12 cellular contexts compared by ENCODE assay signal in the genomic region with DNA sequence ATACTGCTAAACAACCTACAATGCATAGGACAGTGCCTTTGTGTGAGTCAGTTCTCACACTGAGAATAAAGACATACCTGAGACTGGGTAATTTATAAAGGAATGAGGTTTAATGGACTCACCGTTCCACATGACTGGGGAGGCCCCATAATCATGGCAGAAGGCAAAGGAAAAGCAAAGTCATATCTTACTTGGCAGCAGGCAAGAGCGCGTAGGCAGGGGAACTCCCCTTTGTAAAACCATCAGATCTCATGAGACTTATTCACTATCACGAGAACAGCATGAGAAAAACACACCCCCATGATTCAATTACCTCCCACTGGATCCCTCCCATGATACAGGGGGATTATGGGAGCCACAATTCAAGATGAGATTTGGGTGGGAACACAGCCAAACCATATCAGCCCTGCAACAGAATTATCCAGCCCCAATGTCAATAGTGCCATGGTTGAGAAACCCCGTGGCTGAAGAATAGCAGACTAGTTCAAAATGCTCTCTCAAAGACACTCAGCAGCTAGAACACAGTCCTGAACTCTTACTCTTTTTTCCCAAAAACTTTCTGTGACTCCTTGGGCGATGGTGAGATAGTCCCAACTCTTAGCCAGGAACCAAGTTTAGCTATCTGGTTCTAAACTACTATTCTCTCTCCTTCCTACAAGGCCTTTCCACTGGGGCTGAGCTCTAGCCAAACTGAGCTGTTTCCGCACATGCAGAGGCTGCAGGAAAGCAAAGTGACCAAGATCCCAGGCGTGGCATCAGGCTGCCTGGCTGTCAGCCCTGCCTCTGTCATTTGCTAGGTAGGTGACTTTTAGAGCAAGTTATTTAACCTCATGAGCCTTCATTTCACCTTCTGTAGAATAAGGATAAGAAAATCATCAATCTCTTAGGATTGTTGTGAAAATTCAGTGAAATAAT. TPM values are rescaled to one million over a fixed set of nuclear protein-coding genes. Genes with fewer than 3 reads are reported as not detected.
DNase-seq lines count a peak whose midpoint lies in the region; ATAC-seq and TF ChIP-seq lines count a peak whose summit lies in the region.
"Had no signal": no experiment of that assay in that cellular context is flagged by ENCODE, and none has a peak within 500 bp of the region (broad histone marks: within the 10 kb centered on the region; RNA-seq: fewer than 3 reads in every experiment).

No MANE protein-coding gene starts in this region.

- H3K4me3 ChIP-seq in choroid plexus epithelial cell (ENCODE audit: low read depth, low read length) = no peak overlapping the region

- H3K4me1 Mint-ChIP-seq in activated CD4-positive, alpha-beta T cell treated with anti-CD3 and anti-CD28 coated beads for 36 hours = peaks cover 9% of the 10 kb centered on the region

- no peak overlapping the region for H3K4me3 Mint-ChIP-seq in activated CD4-positive, alpha-beta T cell treated with anti-CD3 and anti-CD28 coated beads for 36 hours
- H3K4me3 Mint-ChIP-seq: H9 had no signal

- intact Hi-C loops in activated CD4-positive, alpha-beta T cell treated with anti-CD3 and anti-CD28 coated beads for 36 hours (cut with DNase I, micrococcal nuclease) = loop anchor here (1.0 to 5.0 kb wide), 2 partner anchors 43 to 44 kb away; no protein-coding TSS in a partner anchor

- POLR2A ChIA-PET in activated CD4-positive, alpha-beta T cell treated with anti-CD3 and anti-CD28 coated beads for 36 hours (lab: Charles Lee) = interaction anchor here (0.6 kb wide), 1 partner anchor 79 kb away, joined by 3 read pairs; no protein-coding TSS in a partner anchor

- no peak overlapping the region for H3K27ac Mint-ChIP-seq in activated CD4-positive, alpha-beta T cell treated with anti-CD3 and anti-CD28 coated beads for 36 hours
- H3K27ac Mint-ChIP-seq: H9 had no signal

- ATAC-seq in activated CD4-positive, alpha-beta T cell treated with anti-CD3 and anti-CD28 coated beads for 36 hours = peak; percentile 96
- ATAC-seq in HG02884 (IDR thresholded peaks at IDR 0.05; ENCODE audit: unreplicated experiment) = peak; percentile 80

- CTCF ChIA-PET in activated CD4-positive, alpha-beta T cell treated with anti-CD3 and anti-CD28 coated beads for 36 hours (lab: Charles Lee) = interaction anchor here (0.8 to 1.4 kb wide), 2 partner anchors 10 to 83 kb away, joined by 3 to 4 read pairs; no protein-coding TSS in a partner anchor

- H3K27me3 Mint-ChIP-seq in activated CD4-positive, alpha-beta T cell treated with anti-CD3 and anti-CD28 coated beads for 36 hours = no peaks in the 10 kb centered on the region

- peaks cover 3% of the 10 kb centered on the region for H3K9me3 Mint-ChIP-seq in activated CD4-positive, alpha-beta T cell treated with anti-CD3 and anti-CD28 coated beads for 36 hours (ENCODE audit: low read depth)
- H3K9me3 Mint-ChIP-seq: H9 had no signal

- no peaks in the 10 kb centered on the region for H3K36me3 Mint-ChIP-seq in activated CD4-positive, alpha-beta T cell treated with anti-CD3 and anti-CD28 coated beads for 36 hours (ENCODE audit: low read depth)

- DNase-seq in activated CD4-positive, alpha-beta T cell treated with anti-CD3 and anti-CD28 coated beads for 36 hours = peak; percentile 71
- DNase-seq in activated CD4-positive, alpha-beta T cell treated with anti-CD3 and anti-CD28 coated beads, Interleukin-2, amount 50 U/mL, for 4 hours = no peak
- DNase-seq in choroid plexus epithelial cell (ENCODE audit: low read depth) (peak; percentile 10), NCI-H82 treated with DMSO at 0.1 percent for 48 hours (lab: John Stamatoyannopoulos, UW; ENCODE audit: unreplicated experiment) (no peak), inferior parietal cortex (ENCODE audit: extremely low spot score) (no peak)
- DNase-seq in stimulated activated CD4-positive, alpha-beta T cell treated with anti-CD3 and anti-CD28 coated beads, Interleukin-2, amount 100 ng/mL, for 24 hours = peak; percentile 25 to 29
- DNase-seq in stimulated activated CD8-positive, alpha-beta memory T cell treated with anti-CD3 and anti-CD28 coated beads, Interleukin-4, amount 100 ng/mL, for 48 hours = no peak
- DNase-seq: activated CD8-positive, alpha-beta memory T cell treated with anti-CD3 and anti-CD28 coated beads for 24 hours; H9; NCI-H82 had no signal

- no peak for TF ChIP-seq CTCF in choroid plexus epithelial cell (conservative IDR thresholded peaks at IDR 0.05; ENCODE audit: low read depth, low read length)

RNA-seq across cellular contexts. Expression of a gene that starts 21.7 kb away (rescaled TPM):
- not detected for total RNA-seq in activated CD4-positive, alpha-beta T cell treated with anti-CD3 and anti-CD28 coated beads for 36 hours
- total RNA-seq: A673 had no signal

Comparison
In these comparisons a context has a peak if more than half of its experiments do, and no peak if none do; other contexts are left out.
1. DNase-seq: peak in activated CD4-positive, alpha-beta T cell treated with anti-CD3 and anti-CD28 coated beads for 36 hours (single experiment), choroid plexus epithelial cell (single experiment) and stimulated activated CD4-positive, alpha-beta T cell treated with anti-CD3 and anti-CD28 coated beads, Interleukin-2, amount 100 ng/mL, for 24 hours (2 of 2); none in activated CD4-positive, alpha-beta T cell treated with anti-CD3 and anti-CD28 coated beads, Interleukin-2, amount 50 U/mL, for 4 hours (0 of 2), NCI-H82 treated with DMSO at 0.1 percent for 48 hours (single experiment), inferior parietal cortex (single experiment) and stimulated activated CD8-positive, alpha-beta memory T cell treated with anti-CD3 and anti-CD28 coated beads, Interleukin-4, amount 100 ng/mL, for 48 hours (single experiment).